Comparison of ENCODE assay signal across 8 cellular contexts in genomic region chr6:157830354-157831017, GRCh38. TPM values are rescaled to one million over a fixed set of nuclear protein-coding genes. Genes with fewer than 3 reads are reported as not detected.
A peak's percentile ranks its signal among the peaks of the same experiment; 100 is the strongest.
DNase-seq lines count a peak whose midpoint lies in the region; ATAC-seq, FAIRE-seq and TF ChIP-seq lines count a peak whose summit lies in the region.

No MANE protein-coding gene starts in this region.

- no peak overlapping the region for H2BK15ac ChIP-seq in neuronal stem cell (ENCODE audit: low read length)

- H3K27ac ChIP-seq in RWPE2 (ENCODE audit: poor library complexity, severe bottlenecking) (peak overlapping the region; percentile 73), neuronal stem cell (replicated peaks; ENCODE audit: low read length) (peak overlapping the region; percentile 22)

- H3K4me3 ChIP-seq in RWPE2 (ENCODE audit: severe bottlenecking), result no peak overlapping the region
- no peak overlapping the region for H3K4me3 ChIP-seq in neuronal stem cell (ENCODE audit: low read length in 2 of 2)

- no peak overlapping the region for H3K14ac ChIP-seq in neuronal stem cell (ENCODE audit: low read length)

- FAIRE-seq in GM19239 (lab: Jason Lieb, UNC), result peak; percentile 100

- H3K4me2 ChIP-seq in neuronal stem cell (ENCODE audit: insufficient read depth, low read length, poor library complexity, severe bottlenecking), result no peak overlapping the region

- H3K9ac ChIP-seq in neuronal stem cell (ENCODE audit: low read depth, low read length, poor library complexity), result no peak overlapping the region

- H3K4ac ChIP-seq in neuronal stem cell (ENCODE audit: low read length), result no peak overlapping the region

- H4K91ac ChIP-seq in neuronal stem cell (ENCODE audit: low read depth, low read length, poor library complexity), result no peak overlapping the region

- H3K4me1 ChIP-seq in RWPE2 (ENCODE audit: insufficient read depth, poor library complexity, severe bottlenecking) (peaks cover 30% of the 10 kb centered on the region), neuronal stem cell (ENCODE audit: control insufficient read depth in 2 of 2, insufficient read depth in 1 of 2, low read depth in 1 of 2, low read length in 2 of 2) (peaks cover 20 to 28% of the 10 kb centered on the region in 2 donors)

- H3K18ac ChIP-seq in neuronal stem cell (ENCODE audit: low read length), result no peak overlapping the region

- H3K27me3 ChIP-seq in RWPE2 (ENCODE audit: insufficient read depth, poor library complexity, severe bottlenecking), result no peaks in the 10 kb centered on the region
- H3K27me3 ChIP-seq in neuronal stem cell (ENCODE audit: control insufficient read depth in 3 of 3, insufficient read depth in 3 of 3, low read depth in 1 of 3, low read length in 3 of 3), result no peaks in the 10 kb centered on the region

- DNase-seq in GM19239 (ENCODE audit: insufficient read length, low spot score) (peak; percentile 29), RWPE2 (ENCODE audit: low spot score) (no peak), neuronal stem cell (ENCODE audit: low spot score) (no peak), DMS79 treated with DMSO at 0.1 percent for 48 hours (lab: John Stamatoyannopoulos, UW) (no peak), NCI-H2196 treated with DMSO at 0.1 percent for 48 hours (lab: John Stamatoyannopoulos, UW; ENCODE audit: unreplicated experiment) (no peak), Kasumi-1 (lab: John Stamatoyannopoulos, UW) (no peak), NCI-H1436 treated with DMSO at 0.1 percent for 48 hours (lab: John Stamatoyannopoulos, UW) (no peak)

- no peak overlapping the region for H2AK5ac ChIP-seq in neuronal stem cell (ENCODE audit: low read depth, low read length)

- H2BK120ac ChIP-seq in neuronal stem cell (ENCODE audit: low read depth, low read length), result no peak overlapping the region

- no peak overlapping the region for H2BK12ac ChIP-seq in neuronal stem cell (ENCODE audit: low read length)

- H3K79me1 ChIP-seq in neuronal stem cell (ENCODE audit: low read depth, low read length), result no peaks in the 10 kb centered on the region

- peak; percentile 92 for ATAC-seq in HG02938 (IDR thresholded peaks at IDR 0.05; ENCODE audit: unreplicated experiment)
- ATAC-seq in RWPE2 (ENCODE audit: low read depth), result no peak

- H2AFZ ChIP-seq in neuronal stem cell (ENCODE audit: low read length), result no peak overlapping the region

- H3K9me3 ChIP-seq in RWPE2 (ENCODE audit: severe bottlenecking) (no peaks in the 10 kb centered on the region), neuronal stem cell (replicated peaks in 1 of 2; ENCODE audit: control insufficient read depth in 2 of 2, insufficient read depth in 1 of 2, low read depth in 1 of 2, low read length in 2 of 2) (peaks cover 0 to 8% of the 10 kb centered on the region in 2 donors)

- no peaks in the 10 kb centered on the region for H3K36me3 ChIP-seq in RWPE2 (ENCODE audit: low read depth)
- peaks cover 0 to 5% of the 10 kb centered on the region in 2 donors for H3K36me3 ChIP-seq in neuronal stem cell (replicated peaks in 1 of 2; ENCODE audit: control insufficient read depth in 2 of 2, insufficient read depth in 2 of 2, low read length in 2 of 2)

- WGBS in neuronal stem cell (ENCODE audit: extremely low coverage in 2 of 2, insufficient read length in 2 of 2, insufficient replicate concordance in 1 of 2), 2 donors, result no CpG with 5 or more reads among the region's 6 CpGs

- H4K8ac ChIP-seq in neuronal stem cell (ENCODE audit: low read depth, low read length), result no peak overlapping the region

- no peak overlapping the region for H2BK5ac ChIP-seq in neuronal stem cell (ENCODE audit: low read length)

- no peak for TF ChIP-seq CTCF in RWPE2 (IDR thresholded peaks at IDR 0.05; ENCODE audit: poor library complexity, severe bottlenecking)

- no peak overlapping the region for H3K23ac ChIP-seq in neuronal stem cell (ENCODE audit: low read depth, low read length, poor library complexity)

RNA-seq across cellular contexts. Expression of gene SNX9, which starts 7.4 kb away (rescaled TPM):
- polyA plus RNA-seq in neuronal stem cell (2013, experiment 1 of 2), result 21.0 TPM
- polyA plus RNA-seq in neuronal stem cell (2013, experiment 2 of 2), result 21.3 TPM
